In the genomic region with DNA sequence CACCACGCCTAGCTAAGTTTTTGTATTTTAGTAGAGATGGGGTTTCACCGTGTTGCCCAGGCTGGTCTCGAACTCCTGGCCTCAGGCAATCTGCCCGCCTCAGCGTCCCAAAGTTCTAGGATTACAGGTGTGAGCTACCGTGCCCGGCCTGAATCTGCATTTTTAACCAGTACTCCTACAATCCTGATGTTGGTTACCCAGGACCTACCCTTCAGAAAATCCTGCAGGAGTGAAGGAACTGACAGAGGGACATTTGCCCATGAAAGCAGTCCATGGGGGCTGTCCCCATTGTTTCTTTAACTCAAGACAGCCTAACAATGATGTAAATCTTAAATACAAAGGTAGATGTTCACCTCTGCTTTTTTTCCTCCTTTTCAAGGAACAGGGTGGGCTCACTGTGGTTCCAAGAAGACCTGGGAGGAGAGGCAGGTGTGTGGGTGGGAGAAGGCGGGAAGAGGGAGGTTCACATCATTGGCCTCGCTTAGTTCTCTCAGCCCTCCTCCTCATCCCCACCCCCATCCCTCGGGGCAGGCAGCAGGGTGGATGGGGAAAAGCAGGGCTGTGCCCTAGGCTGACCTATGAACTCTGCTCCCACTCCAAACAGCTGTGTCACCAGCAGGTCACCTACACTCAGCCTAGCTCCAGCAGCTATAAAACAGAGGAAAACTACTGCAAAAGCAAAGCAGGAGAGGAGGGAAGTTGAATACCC, we compare ENCODE assay signal across 10 cellular contexts.
"Had no signal": no experiment of that assay in that cellular context is flagged by ENCODE, and none has a peak within 500 bp of the region (broad histone marks: within the 10 kb centered on the region; RNA-seq: fewer than 3 reads in every experiment).

No MANE protein-coding gene starts in this region.

- H3K36me3 ChIP-seq: tibial artery had no signal

- H3K4me3 ChIP-seq: gastroesophageal sphincter, skin epidermis, tibial artery had no signal

- ATAC-seq: gastroesophageal sphincter; natural killer cell treated with Interleukin-12 subunit alpha and Interleukin-12 subunit beta and Interleukin-15 and Interleukin-18, amount 100 ng/mL, for 72 hours; T-helper 17 cell had no signal

- H3K36me3 Mint-ChIP-seq: natural killer cell treated with Interleukin-12 subunit alpha and Interleukin-12 subunit beta and Interleukin-15 and Interleukin-18, amount 100 ng/mL, for 72 hours had no signal

- H3K27ac Mint-ChIP-seq: activated naive CD4-positive, alpha-beta T cell treated with anti-CD3 and anti-CD28 coated beads, Interleukin-2, amount 50 U/mL, for 24 hours; natural killer cell treated with Interleukin-12 subunit alpha and Interleukin-12 subunit beta and Interleukin-15 and Interleukin-18, amount 100 ng/mL, for 72 hours; T-helper 17 cell had no signal

- H3K4me3 Mint-ChIP-seq: activated naive CD4-positive, alpha-beta T cell treated with anti-CD3 and anti-CD28 coated beads, Interleukin-2, amount 50 U/mL, for 24 hours; natural killer cell treated with Interleukin-12 subunit alpha and Interleukin-12 subunit beta and Interleukin-15 and Interleukin-18, amount 100 ng/mL, for 72 hours; T-helper 17 cell had no signal

- H3K27ac ChIP-seq: epithelial cell of prostate, gastroesophageal sphincter, skin epidermis, tibial artery had no signal

- H3K9me3 Mint-ChIP-seq: activated naive CD4-positive, alpha-beta T cell treated with anti-CD3 and anti-CD28 coated beads, Interleukin-2, amount 50 U/mL, for 24 hours; natural killer cell treated with Interleukin-12 subunit alpha and Interleukin-12 subunit beta and Interleukin-15 and Interleukin-18, amount 100 ng/mL, for 72 hours had no signal

- H3K27me3 ChIP-seq: gastroesophageal sphincter, tibial artery had no signal

- DNase-seq: central memory CD4-positive, alpha-beta T cell; cortex of kidney; effector memory CD4-positive, alpha-beta T cell; T-helper 17 cell had no signal

- H3K9me3 ChIP-seq: gastroesophageal sphincter, tibial artery had no signal

- H3K27me3 Mint-ChIP-seq: activated naive CD4-positive, alpha-beta T cell treated with anti-CD3 and anti-CD28 coated beads, Interleukin-2, amount 50 U/mL, for 24 hours; natural killer cell treated with Interleukin-12 subunit alpha and Interleukin-12 subunit beta and Interleukin-15 and Interleukin-18, amount 100 ng/mL, for 72 hours; T-helper 17 cell had no signal
